1 cellular context compared by ENCODE assay signal in the genomic region with DNA sequence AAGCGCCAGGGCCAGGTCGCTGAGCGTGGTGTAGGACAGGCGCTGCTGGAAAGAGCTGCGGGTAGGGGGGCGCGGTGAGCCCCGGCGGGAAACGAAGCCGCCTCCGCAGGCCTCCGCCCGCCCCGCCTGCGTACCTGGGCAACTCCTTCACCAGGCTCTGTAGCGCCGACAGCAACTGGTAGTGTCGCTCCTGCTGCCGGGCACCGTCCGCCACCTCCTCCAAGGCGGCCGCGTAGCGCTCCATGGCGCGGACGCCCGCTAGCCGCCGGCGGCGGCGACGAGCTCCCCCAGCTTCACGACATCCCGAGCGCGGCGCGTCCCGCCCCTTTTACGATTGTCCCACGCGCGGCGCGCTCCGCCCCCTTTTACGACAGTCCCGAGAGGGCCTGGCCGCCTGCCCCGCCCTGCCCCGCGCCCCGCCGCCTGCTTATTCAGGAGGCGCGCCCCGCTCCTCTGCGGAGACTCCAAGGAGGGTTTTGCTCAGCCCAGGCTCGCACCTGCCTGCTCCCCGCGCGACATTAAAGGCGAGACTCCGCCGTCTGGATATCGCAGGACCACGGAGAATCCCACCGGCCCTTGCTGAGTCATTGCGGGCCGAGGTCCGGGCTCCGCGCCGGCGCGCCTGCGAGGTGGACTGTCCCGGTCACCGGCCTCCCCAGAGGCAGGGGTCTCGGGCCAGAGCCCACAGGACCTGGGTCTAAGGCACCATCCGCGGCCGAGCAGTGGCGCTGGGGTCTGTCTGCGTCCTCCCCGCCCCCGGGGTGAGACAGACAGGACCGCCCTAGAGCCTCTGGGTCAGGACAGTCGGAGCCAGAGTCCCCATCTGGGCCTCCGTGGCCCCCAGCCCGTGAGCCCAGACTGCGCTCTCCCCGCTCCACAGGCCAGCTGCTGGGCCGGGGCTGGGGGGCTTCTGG.
TF ChIP-seq lines count a peak whose summit lies in the region.

A gene (minus strand): TSS at position 316 of the 914 bp plus-strand sequence. CDS start 72 bp downstream, at position 244.

TF ChIP-seq in HepG2, 621 proteins besides CTCF, POLR2A, EP300 and RAD21 (continued from another document and continues in another):
- TF ChIP-seq, protein P1, sequence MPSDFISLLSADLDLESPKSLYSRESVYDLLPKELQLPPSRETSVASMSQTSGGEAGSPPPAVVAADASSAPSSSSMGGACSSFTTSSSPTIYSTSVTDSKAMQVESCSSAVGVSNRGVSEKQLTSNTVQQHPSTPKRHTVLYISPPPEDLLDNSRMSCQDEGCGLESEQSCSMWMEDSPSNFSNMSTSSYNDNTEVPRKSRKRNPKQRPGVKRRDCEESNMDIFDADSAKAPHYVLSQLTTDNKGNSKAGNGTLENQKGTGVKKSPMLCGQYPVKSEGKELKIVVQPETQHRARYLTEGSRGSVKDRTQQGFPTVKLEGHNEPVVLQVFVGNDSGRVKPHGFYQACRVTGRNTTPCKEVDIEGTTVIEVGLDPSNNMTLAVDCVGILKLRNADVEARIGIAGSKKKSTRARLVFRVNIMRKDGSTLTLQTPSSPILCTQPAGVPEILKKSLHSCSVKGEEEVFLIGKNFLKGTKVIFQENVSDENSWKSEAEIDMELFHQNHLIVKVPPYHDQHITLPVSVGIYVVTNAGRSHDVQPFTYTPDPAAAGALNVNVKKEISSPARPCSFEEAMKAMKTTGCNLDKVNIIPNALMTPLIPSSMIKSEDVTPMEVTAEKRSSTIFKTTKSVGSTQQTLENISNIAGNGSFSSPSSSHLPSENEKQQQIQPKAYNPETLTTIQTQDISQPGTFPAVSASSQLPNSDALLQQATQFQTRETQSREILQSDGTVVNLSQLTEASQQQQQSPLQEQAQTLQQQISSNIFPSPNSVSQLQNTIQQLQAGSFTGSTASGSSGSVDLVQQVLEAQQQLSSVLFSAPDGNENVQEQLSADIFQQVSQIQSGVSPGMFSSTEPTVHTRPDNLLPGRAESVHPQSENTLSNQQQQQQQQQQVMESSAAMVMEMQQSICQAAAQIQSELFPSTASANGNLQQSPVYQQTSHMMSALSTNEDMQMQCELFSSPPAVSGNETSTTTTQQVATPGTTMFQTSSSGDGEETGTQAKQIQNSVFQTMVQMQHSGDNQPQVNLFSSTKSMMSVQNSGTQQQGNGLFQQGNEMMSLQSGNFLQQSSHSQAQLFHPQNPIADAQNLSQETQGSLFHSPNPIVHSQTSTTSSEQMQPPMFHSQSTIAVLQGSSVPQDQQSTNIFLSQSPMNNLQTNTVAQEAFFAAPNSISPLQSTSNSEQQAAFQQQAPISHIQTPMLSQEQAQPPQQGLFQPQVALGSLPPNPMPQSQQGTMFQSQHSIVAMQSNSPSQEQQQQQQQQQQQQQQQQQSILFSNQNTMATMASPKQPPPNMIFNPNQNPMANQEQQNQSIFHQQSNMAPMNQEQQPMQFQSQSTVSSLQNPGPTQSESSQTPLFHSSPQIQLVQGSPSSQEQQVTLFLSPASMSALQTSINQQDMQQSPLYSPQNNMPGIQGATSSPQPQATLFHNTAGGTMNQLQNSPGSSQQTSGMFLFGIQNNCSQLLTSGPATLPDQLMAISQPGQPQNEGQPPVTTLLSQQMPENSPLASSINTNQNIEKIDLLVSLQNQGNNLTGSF (CRISPR knock-in tag; IDR thresholded peaks at IDR 0.05): no peak
- peak; percentile 60 for TF ChIP-seq EED (CRISPR knock-in tag; IDR thresholded peaks at IDR 0.05)
- TF ChIP-seq SYNCRIP (IDR thresholded peaks at IDR 0.05; ENCODE audit: insufficient read depth, low read depth, low read length): no peak
- TF ChIP-seq ZNF17 (CRISPR knock-in tag; IDR thresholded peaks at IDR 0.05): 0 out of 2 replicates have a peak, but pooled peaks have one; percentile 36
- no peak for TF ChIP-seq ATF1 (CRISPR knock-in tag; IDR thresholded peaks at IDR 0.05)
- TF ChIP-seq, protein P2, sequence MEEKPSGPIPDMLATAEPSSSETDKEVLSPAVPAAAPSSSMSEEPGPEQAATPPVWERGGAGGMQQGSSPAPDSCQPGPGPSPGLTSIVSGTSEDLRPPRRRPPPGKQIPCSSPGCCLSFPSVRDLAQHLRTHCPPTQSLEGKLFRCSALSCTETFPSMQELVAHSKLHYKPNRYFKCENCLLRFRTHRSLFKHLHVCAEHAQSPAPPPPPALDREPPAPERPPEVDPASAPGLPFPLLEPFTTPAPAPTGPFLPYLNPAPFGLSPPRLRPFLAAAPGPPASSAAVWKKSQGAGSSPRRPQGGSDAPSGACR (CRISPR knock-in tag; IDR thresholded peaks at IDR 0.05): peak; percentile 60; the same call in 1 of the 2 replicates
- no peak for TF ChIP-seq ATRX (CRISPR knock-in tag; IDR thresholded peaks at IDR 0.05; ENCODE audit: borderline replicate concordance)
- peak; percentile 40; the same call in 1 of the 2 replicates for TF ChIP-seq ZNF335 (CRISPR knock-in tag; IDR thresholded peaks at IDR 0.05)
- TF ChIP-seq, protein P3, sequence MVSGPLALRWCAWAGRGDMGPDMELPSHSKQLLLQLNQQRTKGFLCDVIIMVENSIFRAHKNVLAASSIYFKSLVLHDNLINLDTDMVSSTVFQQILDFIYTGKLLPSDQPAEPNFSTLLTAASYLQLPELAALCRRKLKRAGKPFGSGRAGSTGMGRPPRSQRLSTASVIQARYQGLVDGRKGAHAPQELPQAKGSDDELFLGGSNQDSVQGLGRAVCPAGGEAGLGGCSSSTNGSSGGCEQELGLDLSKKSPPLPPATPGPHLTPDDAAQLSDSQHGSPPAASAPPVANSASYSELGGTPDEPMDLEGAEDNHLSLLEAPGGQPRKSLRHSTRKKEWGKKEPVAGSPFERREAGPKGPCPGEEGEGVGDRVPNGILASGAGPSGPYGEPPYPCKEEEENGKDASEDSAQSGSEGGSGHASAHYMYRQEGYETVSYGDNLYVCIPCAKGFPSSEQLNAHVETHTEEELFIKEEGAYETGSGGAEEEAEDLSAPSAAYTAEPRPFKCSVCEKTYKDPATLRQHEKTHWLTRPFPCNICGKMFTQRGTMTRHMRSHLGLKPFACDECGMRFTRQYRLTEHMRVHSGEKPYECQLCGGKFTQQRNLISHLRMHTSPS (CRISPR knock-in tag; IDR thresholded peaks at IDR 0.05; ENCODE audit: low read depth): no peak
- no peak for TF ChIP-seq ZNF569 (CRISPR knock-in tag; IDR thresholded peaks at IDR 0.05; ENCODE audit: borderline replicate concordance)
- TF ChIP-seq YEATS2 (CRISPR knock-in tag; IDR thresholded peaks at IDR 0.05; ENCODE audit: borderline replicate concordance): peak; percentile 61; the same call in 1 of the 2 replicates
- TF ChIP-seq, protein P4, sequence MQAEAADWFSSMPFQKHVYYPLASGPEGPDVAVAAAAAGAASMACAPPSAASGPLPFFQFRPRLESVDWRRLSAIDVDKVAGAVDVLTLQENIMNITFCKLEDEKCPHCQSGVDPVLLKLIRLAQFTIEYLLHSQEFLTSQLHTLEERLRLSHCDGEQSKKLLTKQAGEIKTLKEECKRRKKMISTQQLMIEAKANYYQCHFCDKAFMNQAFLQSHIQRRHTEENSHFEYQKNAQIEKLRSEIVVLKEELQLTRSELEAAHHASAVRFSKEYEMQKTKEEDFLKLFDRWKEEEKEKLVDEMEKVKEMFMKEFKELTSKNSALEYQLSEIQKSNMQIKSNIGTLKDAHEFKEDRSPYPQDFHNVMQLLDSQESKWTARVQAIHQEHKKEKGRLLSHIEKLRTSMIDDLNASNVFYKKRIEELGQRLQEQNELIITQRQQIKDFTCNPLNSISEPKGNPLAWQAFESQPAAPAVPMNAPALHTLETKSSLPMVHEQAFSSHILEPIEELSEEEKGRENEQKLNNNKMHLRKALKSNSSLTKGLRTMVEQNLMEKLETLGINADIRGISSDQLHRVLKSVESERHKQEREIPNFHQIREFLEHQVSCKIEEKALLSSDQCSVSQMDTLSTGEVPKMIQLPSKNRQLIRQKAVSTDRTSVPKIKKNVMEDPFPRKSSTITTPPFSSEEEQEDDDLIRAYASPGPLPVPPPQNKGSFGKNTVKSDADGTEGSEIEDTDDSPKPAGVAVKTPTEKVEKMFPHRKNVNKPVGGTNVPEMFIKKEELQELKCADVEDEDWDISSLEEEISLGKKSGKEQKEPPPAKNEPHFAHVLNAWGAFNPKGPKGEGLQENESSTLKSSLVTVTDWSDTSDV (CRISPR knock-in tag; IDR thresholded peaks at IDR 0.05): no peak
- peak; percentile 35; the same call in 1 of the 3 replicates for TF ChIP-seq MXI1 (IDR thresholded peaks at IDR 0.05; ENCODE audit: borderline replicate concordance, low read depth, low read length)
- TF ChIP-seq PAX8 (CRISPR knock-in tag; IDR thresholded peaks at IDR 0.05; ENCODE audit: borderline replicate concordance): no peak
- TF ChIP-seq ZNF138 (CRISPR knock-in tag; IDR thresholded peaks at IDR 0.05; ENCODE audit: low read depth): no peak
- no peak for TF ChIP-seq ZSCAN29 (CRISPR knock-in tag; conservative IDR thresholded peaks at IDR 0.05)
- TF ChIP-seq MTF2 (CRISPR knock-in tag; IDR thresholded peaks at IDR 0.05; ENCODE audit: borderline replicate concordance): peak; percentile 85; the same call in 1 of the 2 replicates
- peak; percentile 67; the same call in 1 of the 2 replicates for TF ChIP-seq CHD2 (IDR thresholded peaks at IDR 0.05; ENCODE audit: low read depth, low read length)
- TF ChIP-seq GABPA (IDR thresholded peaks at IDR 0.05; ENCODE audit: low read depth, low read length): no peak
- TF ChIP-seq GABPA (CRISPR knock-in tag; IDR thresholded peaks at IDR 0.05; ENCODE audit: low read depth): no peak
- 0 out of 2 replicates have a peak, but pooled peaks have one; percentile 55 for TF ChIP-seq ZNF782 (CRISPR knock-in tag; IDR thresholded peaks at IDR 0.05; ENCODE audit: borderline replicate concordance)
- no peak for TF ChIP-seq NR2F6 (IDR thresholded peaks at IDR 0.05)
- TF ChIP-seq NR2F6 (CRISPR knock-in tag; IDR thresholded peaks at IDR 0.05): peak; percentile 33; the same call in 1 of the 2 replicates
- TF ChIP-seq, protein P5, sequence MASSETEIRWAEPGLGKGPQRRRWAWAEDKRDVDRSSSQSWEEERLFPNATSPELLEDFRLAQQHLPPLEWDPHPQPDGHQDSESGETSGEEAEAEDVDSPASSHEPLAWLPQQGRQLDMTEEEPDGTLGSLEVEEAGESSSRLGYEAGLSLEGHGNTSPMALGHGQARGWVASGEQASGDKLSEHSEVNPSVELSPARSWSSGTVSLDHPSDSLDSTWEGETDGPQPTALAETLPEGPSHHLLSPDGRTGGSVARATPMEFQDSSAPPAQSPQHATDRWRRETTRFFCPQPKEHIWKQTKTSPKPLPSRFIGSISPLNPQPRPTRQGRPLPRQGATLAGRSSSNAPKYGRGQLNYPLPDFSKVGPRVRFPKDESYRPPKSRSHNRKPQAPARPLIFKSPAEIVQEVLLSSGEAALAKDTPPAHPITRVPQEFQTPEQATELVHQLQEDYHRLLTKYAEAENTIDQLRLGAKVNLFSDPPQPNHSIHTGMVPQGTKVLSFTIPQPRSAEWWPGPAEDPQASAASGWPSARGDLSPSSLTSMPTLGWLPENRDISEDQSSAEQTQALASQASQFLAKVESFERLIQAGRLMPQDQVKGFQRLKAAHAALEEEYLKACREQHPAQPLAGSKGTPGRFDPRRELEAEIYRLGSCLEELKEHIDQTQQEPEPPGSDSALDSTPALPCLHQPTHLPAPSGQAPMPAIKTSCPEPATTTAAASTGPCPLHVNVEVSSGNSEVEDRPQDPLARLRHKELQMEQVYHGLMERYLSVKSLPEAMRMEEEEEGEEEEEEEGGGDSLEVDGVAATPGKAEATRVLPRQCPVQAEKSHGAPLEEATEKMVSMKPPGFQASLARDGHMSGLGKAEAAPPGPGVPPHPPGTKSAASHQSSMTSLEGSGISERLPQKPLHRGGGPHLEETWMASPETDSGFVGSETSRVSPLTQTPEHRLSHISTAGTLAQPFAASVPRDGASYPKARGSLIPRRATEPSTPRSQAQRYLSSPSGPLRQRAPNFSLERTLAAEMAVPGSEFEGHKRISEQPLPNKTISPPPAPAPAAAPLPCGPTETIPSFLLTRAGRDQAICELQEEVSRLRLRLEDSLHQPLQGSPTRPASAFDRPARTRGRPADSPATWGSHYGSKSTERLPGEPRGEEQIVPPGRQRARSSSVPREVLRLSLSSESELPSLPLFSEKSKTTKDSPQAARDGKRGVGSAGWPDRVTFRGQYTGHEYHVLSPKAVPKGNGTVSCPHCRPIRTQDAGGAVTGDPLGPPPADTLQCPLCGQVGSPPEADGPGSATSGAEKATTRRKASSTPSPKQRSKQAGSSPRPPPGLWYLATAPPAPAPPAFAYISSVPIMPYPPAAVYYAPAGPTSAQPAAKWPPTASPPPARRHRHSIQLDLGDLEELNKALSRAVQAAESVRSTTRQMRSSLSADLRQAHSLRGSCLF (CRISPR knock-in tag; IDR thresholded peaks at IDR 0.05; ENCODE audit: borderline replicate concordance): no peak
- TF ChIP-seq NFIC (IDR thresholded peaks at IDR 0.05; ENCODE audit: low read length): no peak
- no peak for TF ChIP-seq KLF13 (CRISPR knock-in tag; IDR thresholded peaks at IDR 0.05)
- TF ChIP-seq PHF8 (CRISPR knock-in tag; IDR thresholded peaks at IDR 0.05): peak; percentile 94
- no peak for TF ChIP-seq ZNF552 (CRISPR knock-in tag; IDR thresholded peaks at IDR 0.05; ENCODE audit: borderline replicate concordance)
- TF ChIP-seq ZNF746 (CRISPR knock-in tag; IDR thresholded peaks at IDR 0.05): no peak
- TF ChIP-seq ZFP90 (CRISPR knock-in tag; IDR thresholded peaks at IDR 0.05; ENCODE audit: borderline replicate concordance): no peak; the same call in none of the 2 replicates
- TF ChIP-seq ZNF484 (CRISPR knock-in tag; IDR thresholded peaks at IDR 0.05; ENCODE audit: borderline replicate concordance, low read depth): peak; percentile 72; the same call in 1 of the 2 replicates
- peak; percentile 62; the same call in 1 of the 2 replicates for TF ChIP-seq CBX5 (CRISPR knock-in tag; IDR thresholded peaks at IDR 0.05; ENCODE audit: borderline replicate concordance)
